8 cellular contexts compared by ENCODE assay signal in genomic region chr4:73718375-73719373, GRCh38. TPM values are rescaled to one million over a fixed set of nuclear protein-coding genes. Genes with fewer than 3 reads are reported as not detected.
DNase-seq lines count a peak whose midpoint lies in the region; ATAC-seq and TF ChIP-seq lines count a peak whose summit lies in the region.

No MANE protein-coding gene starts in this region.

- DNase-seq in PC-9 (peak in 1 of 2 experiments; percentile 49), HEK293T (ENCODE audit: extremely low spot score) (no peak), WTC11 (ENCODE audit: low spot score) (no peak)
- DNase-seq in stimulated activated CD8-positive, alpha-beta memory T cell treated with anti-CD3 and anti-CD28 coated beads, Interleukin-4, amount 100 ng/mL, for 48 hours, result no peak
- DNase-seq in stimulated activated CD4-positive, alpha-beta T cell treated with anti-CD3 and anti-CD28 coated beads, Interleukin-12 subunit alpha, Interleukin-12 subunit beta, amount 100 ng/mL, for 4 hours, result no peak

- peaks cover 6% of the 10 kb centered on the region; the same call in 1 of the 2 replicates for H3F3A ChIP-seq in PC-9 (ENCODE audit: insufficient read depth, low read depth)

- no peaks in the 10 kb centered on the region for H3K9me2 ChIP-seq in PC-9 (ENCODE audit: insufficient read depth)

- H3K4me1 ChIP-seq in PC-9 (replicated peaks; ENCODE audit: insufficient read depth) (no peaks in the 10 kb centered on the region; the same call in 1 of the 2 replicates), skeletal muscle satellite cell (ENCODE audit: control insufficient read depth, insufficient read depth, low read length) (peaks cover 50% of the 10 kb centered on the region)

- peak overlapping the region; percentile 40 for H3K9ac ChIP-seq in skeletal muscle satellite cell (ENCODE audit: low read depth, low read length)

- no TSS peak for BruUV-seq in PC-9 (replicated peaks; lab: Mats Ljungman, UMichigan)

- no peaks in the 10 kb centered on the region for H3K9me3 ChIP-seq in PC-9 (ENCODE audit: insufficient read depth, low read depth)
- no peaks in the 10 kb centered on the region for H3K9me3 ChIP-seq in skeletal muscle satellite cell (replicated peaks; ENCODE audit: low read length)

- no peaks in the 10 kb centered on the region for H3K79me2 ChIP-seq in PC-9 (ENCODE audit: low read depth)

- intact Hi-C loops in PC-9 (cut with micrococcal nuclease; ENCODE audit: unreplicated experiment), result no loop called here

- H3K4me3 ChIP-seq in PC-9 (no peak overlapping the region), skeletal muscle satellite cell (ENCODE audit: low read length) (no peak overlapping the region)

- H3K27me3 ChIP-seq in PC-9 (ENCODE audit: insufficient read depth, low read depth), result no peaks in the 10 kb centered on the region
- H3K27me3 ChIP-seq in skeletal muscle satellite cell (ENCODE audit: control insufficient read depth, insufficient read depth, low read length), result no peaks in the 10 kb centered on the region

- H3K4me1 Mint-ChIP-seq in WTC11, result peaks cover 6% of the 10 kb centered on the region

- no peaks in the 10 kb centered on the region for H3K36me3 Mint-ChIP-seq in WTC11

- no peak overlapping the region for H3K27ac Mint-ChIP-seq in WTC11

- H2AFZ ChIP-seq in PC-9, result no peak overlapping the region

- CTCF ChIA-PET in PC-9 (lab: Charles Lee), result no interaction called here
- CTCF ChIA-PET in HEK293T (lab: Yijun Ruan, JAX), result no interaction called here
- CTCF ChIA-PET in WTC11 (lab: Charles Lee), result interaction anchor here (0.8 kb wide), 1 partner anchor 378 kb away, joined by 4 read pairs; no protein-coding TSS in a partner anchor

- peak overlapping the region; percentile 65 for H3K27ac ChIP-seq in PC-9

- H4K20me1 ChIP-seq in PC-9 (ENCODE audit: insufficient read depth), result no peaks in the 10 kb centered on the region

- POLR2A ChIA-PET in PC-9 (lab: Charles Lee; ENCODE audit: unreplicated experiment), result no interaction called here
- POLR2A ChIA-PET in HEK293T (lab: Yijun Ruan, JAX), result no interaction called here
- POLR2A ChIA-PET in WTC11 (lab: Charles Lee), result no interaction called here

- H3K4me2 ChIP-seq in PC-9, result 0 out of 2 replicates have a peak overlapping the region, but pooled peaks have one; percentile 11
- H3K4me2 ChIP-seq in skeletal muscle satellite cell (ENCODE audit: low read length), result peak overlapping the region; percentile 27

- H3K27me3 Mint-ChIP-seq in WTC11 (ENCODE audit: low read depth), result no peaks in the 10 kb centered on the region

- H3K4me3 Mint-ChIP-seq in WTC11, result no peak overlapping the region

- TF ChIP-seq CTCF in PC-9 (conservative IDR thresholded peaks at IDR 0.05) (no peak), WTC11 (IDR thresholded peaks at IDR 0.05) (no peak)

- H3K36me3 ChIP-seq in PC-9 (ENCODE audit: low read depth) (no peaks in the 10 kb centered on the region), skeletal muscle satellite cell (ENCODE audit: insufficient read depth, low read length) (no peaks in the 10 kb centered on the region)

- peak; percentile 89 for ATAC-seq in GM19025 (IDR thresholded peaks at IDR 0.05; ENCODE audit: low read depth, unreplicated experiment)
- ATAC-seq in HG02970 (IDR thresholded peaks at IDR 0.05; ENCODE audit: low FRiP score, unreplicated experiment), result peak; percentile 87
- no peak for ATAC-seq in WTC11

- no peaks in the 10 kb centered on the region for H3K9me3 Mint-ChIP-seq in WTC11

TF ChIP-seq in HEK293T, 16 proteins besides CTCF, POLR2A, EP300 and RAD21:
- TF ChIP-seq ELF4 (IDR thresholded peaks at IDR 0.05) (no peak), L3MBTL2 (conservative IDR thresholded peaks at IDR 0.05) (no peak), BHLHE40 (IDR thresholded peaks at IDR 0.05; ENCODE audit: borderline replicate concordance) (no peak), ZNF384 (IDR thresholded peaks at IDR 0.05) (no peak), SUZ12 (IDR thresholded peaks at IDR 0.05) (no peak), FOXM1 (IDR thresholded peaks at IDR 0.05; ENCODE audit: borderline replicate concordance) (no peak), NFRKB (IDR thresholded peaks at IDR 0.05) (no peak), FOXK2 (IDR thresholded peaks at IDR 0.05) (no peak), ARNT (IDR thresholded peaks at IDR 0.05) (no peak), HDGF (IDR thresholded peaks at IDR 0.05; ENCODE audit: borderline replicate concordance) (no peak), CTBP1 (IDR thresholded peaks at IDR 0.05; ENCODE audit: borderline replicate concordance) (no peak), LEF1 (IDR thresholded peaks at IDR 0.05; ENCODE audit: borderline replicate concordance) (no peak), PKNOX1 (IDR thresholded peaks at IDR 0.05) (no peak), SP1 (IDR thresholded peaks at IDR 0.05) (no peak), FOXA1 (IDR thresholded peaks at IDR 0.05) (no peak)
TF ChIP-seq in HEK293T: peak in this region for 0.

TF ChIP-seq in WTC11, 78 proteins besides CTCF, POLR2A, EP300 and RAD21 (continues in another document):
- TF ChIP-seq EMX1 (CRISPR knock-in tag; IDR thresholded peaks at IDR 0.05), result no peak
- TF ChIP-seq CDX4 (CRISPR knock-in tag; IDR thresholded peaks at IDR 0.05; ENCODE audit: borderline replicate concordance), result no peak
- no peak for TF ChIP-seq ZNF219 (CRISPR knock-in tag; IDR thresholded peaks at IDR 0.05; ENCODE audit: borderline replicate concordance)
- TF ChIP-seq RELA (CRISPR knock-in tag; IDR thresholded peaks at IDR 0.05; ENCODE audit: borderline replicate concordance), result no peak
- no peak for TF ChIP-seq ARID4B (CRISPR knock-in tag; IDR thresholded peaks at IDR 0.05; ENCODE audit: borderline replicate concordance)
- TF ChIP-seq MLX (CRISPR knock-in tag; IDR thresholded peaks at IDR 0.05), result no peak
- TF ChIP-seq ZNF263 (CRISPR knock-in tag; IDR thresholded peaks at IDR 0.05; ENCODE audit: low read depth), result no peak
- TF ChIP-seq GRHL2 (CRISPR knock-in tag; IDR thresholded peaks at IDR 0.05; ENCODE audit: insufficient replicate concordance, severe bottlenecking), result no peak
- TF ChIP-seq NR1H2 (CRISPR knock-in tag; IDR thresholded peaks at IDR 0.05), result no peak
- no peak for TF ChIP-seq NR2C2 (CRISPR knock-in tag; IDR thresholded peaks at IDR 0.05)
- TF ChIP-seq ZNF121 (CRISPR knock-in tag; IDR thresholded peaks at IDR 0.05), result no peak
- no peak for TF ChIP-seq CREB1 (CRISPR knock-in tag; IDR thresholded peaks at IDR 0.05)
- no peak for TF ChIP-seq PRRX2 (CRISPR knock-in tag; IDR thresholded peaks at IDR 0.05)
- TF ChIP-seq ZBTB43 (CRISPR knock-in tag; IDR thresholded peaks at IDR 0.05), result no peak
- TF ChIP-seq NFE2L1 (CRISPR knock-in tag; IDR thresholded peaks at IDR 0.05), result no peak

RNA-seq across cellular contexts. Expression of gene CXCL8, which starts 21.7 kb away (rescaled TPM):
- total RNA-seq in PC-9 (2021) (0.35 and 0.38 TPM in 2 replicates), WTC11 (2021) (not detected in 3 replicates)
- 86.9 and 314 TPM in 2 replicates for total RNA-seq in skeletal muscle satellite cell (2012; rRNA removed)
